Comparison of ENCODE assay signal across 26 cellular contexts in genomic region chr11:133747409-133747808, GRCh38.
"Had no signal": no experiment of that assay in that cellular context is flagged by ENCODE, and none has a peak within 500 bp of the region (broad histone marks: within the 10 kb centered on the region; RNA-seq: fewer than 3 reads in every experiment).

No MANE protein-coding gene starts in this region.

- ATAC-seq: activated CD8-positive, alpha-beta T cell treated with anti-CD3 and anti-CD28 coated beads for 36 hours; activated T-cell treated with anti-CD3 and anti-CD28 coated beads, Interleukin-2, amount 50 U/mL, for 4 hours; activated T-helper 17 cell treated with anti-CD3 and anti-CD28 coated beads, Interleukin-2, amount 50 U/mL, for 72 hours; left lung; lower lobe of right lung; mucosa of descending colon; right lobe of liver had no signal

- H3K36me3 ChIP-seq: left lung, lower lobe of right lung, neutrophil, ovary, right lobe of liver, thoracic aorta, uterus had no signal

- H3K4me1 ChIP-seq: left lung, lower lobe of right lung, right lobe of liver, uterus had no signal

- H3K4me3 ChIP-seq: left lung, lower lobe of right lung, mucosa of descending colon, ovary, right lobe of liver, thoracic aorta, uterus had no signal

- H3K27me3 Mint-ChIP-seq: dendritic cell treated with granulocyte-macrophage colony-stimulating factor and Interleukin-4, amounts not matched to agents 40 ng/mL and 50 ng/mL, for 4 days had no signal

- H3K27ac ChIP-seq: epithelial cell of prostate, left lung, lower lobe of right lung, neutrophil, ovary, right lobe of liver, thoracic aorta, uterus, VCaP had no signal

- H3K27ac Mint-ChIP-seq: activated CD8-positive, alpha-beta T cell treated with anti-CD3 and anti-CD28 coated beads for 36 hours; activated T-helper 17 cell treated with anti-CD3 and anti-CD28 coated beads, Interleukin-2, amount 50 U/mL, for 72 hours; dendritic cell treated with granulocyte-macrophage colony-stimulating factor and Interleukin-4, amounts not matched to agents 40 ng/mL and 50 ng/mL, for 4 days; nephron; progenitor cell of endocrine pancreas had no signal

- H3K4me1 Mint-ChIP-seq: activated T-helper 17 cell treated with anti-CD3 and anti-CD28 coated beads, Interleukin-2, amount 50 U/mL, for 72 hours had no signal

- H3K9me3 ChIP-seq: left lung, lower lobe of right lung, mucosa of descending colon, neutrophil, ovary, right lobe of liver, thoracic aorta, uterus had no signal

- H3K9me3 Mint-ChIP-seq: activated CD8-positive, alpha-beta T cell treated with anti-CD3 and anti-CD28 coated beads for 36 hours; activated T-cell treated with anti-CD3 and anti-CD28 coated beads, Interleukin-2, amount 50 U/mL, for 4 hours; activated T-helper 17 cell treated with anti-CD3 and anti-CD28 coated beads, Interleukin-2, amount 50 U/mL, for 72 hours; dendritic cell treated with granulocyte-macrophage colony-stimulating factor and Interleukin-4, amounts not matched to agents 40 ng/mL and 50 ng/mL, for 4 days; nephron had no signal

- H3K4me3 Mint-ChIP-seq: activated CD8-positive, alpha-beta T cell treated with anti-CD3 and anti-CD28 coated beads for 36 hours; activated T-cell treated with anti-CD3 and anti-CD28 coated beads, Interleukin-2, amount 50 U/mL, for 4 hours; activated T-helper 17 cell treated with anti-CD3 and anti-CD28 coated beads, Interleukin-2, amount 50 U/mL, for 72 hours; dendritic cell treated with granulocyte-macrophage colony-stimulating factor and Interleukin-4, amounts not matched to agents 40 ng/mL and 50 ng/mL, for 4 days; nephron had no signal

- H3K27me3 ChIP-seq: neutrophil, ovary, right lobe of liver, uterus had no signal

- DNase-seq: activated CD4-positive, alpha-beta T cell treated with anti-CD3 and anti-CD28 coated beads for 4 hours; activated CD8-positive, alpha-beta T cell treated with anti-CD3 and anti-CD28 coated beads for 36 hours; activated gamma-delta T cell treated with Interleukin-2 at 50 U/mL for 16 hours; activated naive CD4-positive, alpha-beta T cell treated with anti-CD3 and anti-CD28 coated beads, Interleukin-2, amount 50 U/mL, for 16 hours; activated T-cell treated with anti-CD3 and anti-CD28 coated beads, Interleukin-2, amount 50 U/mL, for 4 hours; amniotic stem cell; caudate nucleus; effector CD4-positive, alpha-beta T cell; lower lobe of right lung; mesenchymal stem cell; mucosa of descending colon; ovary; right lobe of liver; stimulated activated CD4-positive, alpha-beta T cell treated with anti-CD3 and anti-CD28 coated beads, Interleukin-2, amount 100 ng/mL, for 48 hours; stimulated activated naive CD4-positive, alpha-beta T cell treated with Interleukin-2 at 50 U/mL for 16 hours; trophoblast cell; uterus had no signal
